23 cellular contexts compared by ENCODE assay signal in the genomic region with DNA sequence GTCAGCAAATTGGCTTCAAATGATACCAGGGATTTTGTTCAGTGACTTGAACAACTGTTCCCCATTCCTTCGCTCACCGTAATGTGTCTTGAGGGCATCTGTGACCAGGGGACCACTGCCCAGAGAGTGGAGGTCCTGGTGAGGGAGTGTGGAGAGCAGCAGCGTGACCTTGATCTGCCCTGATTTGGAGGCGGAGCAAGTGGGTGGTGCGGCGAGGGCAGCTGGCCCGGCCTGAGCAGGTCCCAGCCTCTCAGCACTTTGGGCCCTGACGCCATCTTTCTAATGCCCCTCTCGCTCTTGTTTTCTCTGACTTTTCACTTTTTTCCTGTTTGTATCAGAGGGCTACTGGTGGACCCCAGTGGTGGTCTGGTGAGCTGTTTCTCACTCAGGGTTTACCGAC.
"Had no signal": no experiment of that assay in that cellular context is flagged by ENCODE, and none has a peak within 500 bp of the region (broad histone marks: within the 10 kb centered on the region; RNA-seq: fewer than 3 reads in every experiment).

No MANE protein-coding gene starts in this region.

- ATAC-seq: gastrocnemius medialis; stimulated activated memory B cell treated with anti-CD40 and anti-IgM and Interleukin-4, amounts not matched to agents 10 μg/mL and 1 μg/mL and 100 μg/mL, for 72 hours had no signal

- H3K4me1 Mint-ChIP-seq: endodermal cell; mesothelial cell of epicardium; stimulated activated memory B cell treated with anti-CD40 and anti-IgM and Interleukin-4, amounts not matched to agents 10 μg/mL and 1 μg/mL and 100 μg/mL, for 72 hours had no signal

- H3K27me3 Mint-ChIP-seq: activated naive CD8-positive, alpha-beta T cell treated with anti-CD3 and anti-CD28 coated beads, Interleukin-2, amount 10 ng/mL, durations not matched to agents 7 days and 5 days; natural killer cell treated with Interleukin-12 subunit alpha and Interleukin-12 subunit beta and Interleukin-15 and Interleukin-18, amount 100 ng/mL, for 72 hours; stimulated activated memory B cell treated with anti-CD40 and anti-IgM and Interleukin-4, amounts not matched to agents 10 μg/mL and 1 μg/mL and 100 μg/mL, for 72 hours had no signal

- H3K9me3 ChIP-seq: esophagus squamous epithelium, gastrocnemius medialis, sigmoid colon, transverse colon had no signal

- H3K9me3 Mint-ChIP-seq: activated naive CD4-positive, alpha-beta T cell treated with anti-CD3 and anti-CD28 coated beads for 36 hours; endodermal cell; natural killer cell treated with Interleukin-12 subunit alpha and Interleukin-12 subunit beta and Interleukin-15 and Interleukin-18, amount 100 ng/mL, for 72 hours; stimulated activated memory B cell treated with anti-CD40 and anti-IgM and Interleukin-4, amounts not matched to agents 10 μg/mL and 1 μg/mL and 100 μg/mL, for 72 hours had no signal

- DNase-seq: activated CD4-positive, alpha-beta T cell treated with anti-CD3 and anti-CD28 coated beads for 1 hour; activated CD4-positive, alpha-beta T cell treated with anti-CD3 and anti-CD28 coated beads, Interleukin-2, amount 50 U/mL, for 4 hours; activated CD8-positive, alpha-beta memory T cell treated with anti-CD3 and anti-CD28 coated beads, Interleukin-2, amount 50 U/mL, for 48 hours; activated effector memory CD4-positive, alpha-beta T cell treated with Interleukin-2 at 50 U/mL for 16 hours; activated naive CD4-positive, alpha-beta T cell treated with anti-CD3 and anti-CD28 coated beads for 36 hours; activated naive CD8-positive, alpha-beta T cell treated with anti-CD3 and anti-CD28 coated beads, Interleukin-2, amount 10 ng/mL, durations not matched to agents 7 days and 5 days; activated T-cell treated with anti-CD3 and anti-CD28 coated beads, Interleukin-2, amount 50 U/mL, for 48 hours; amniotic stem cell; cortex of kidney; endodermal cell; esophagus squamous epithelium; gastrocnemius medialis; kidney; mammary epithelial cell; nucleus accumbens; posterior cingulate gyrus; sigmoid colon; stimulated activated CD4-positive, alpha-beta T cell treated with anti-CD3 and anti-CD28 coated beads, Interleukin-15, amount 100 ng/mL, for 24 hours; transverse colon had no signal

- H3K27me3 ChIP-seq: esophagus squamous epithelium, gastrocnemius medialis, sigmoid colon, transverse colon had no signal

- H3K27ac Mint-ChIP-seq: activated naive CD4-positive, alpha-beta T cell treated with anti-CD3 and anti-CD28 coated beads for 36 hours; endodermal cell; mesothelial cell of epicardium; natural killer cell treated with Interleukin-12 subunit alpha and Interleukin-12 subunit beta and Interleukin-15 and Interleukin-18, amount 100 ng/mL, for 72 hours; stimulated activated memory B cell treated with anti-CD40 and anti-IgM and Interleukin-4, amounts not matched to agents 10 μg/mL and 1 μg/mL and 100 μg/mL, for 72 hours had no signal

- H3K27ac ChIP-seq: esophagus squamous epithelium, gastrocnemius medialis, sigmoid colon, transverse colon had no signal

- H3K4me3 ChIP-seq: esophagus squamous epithelium, gastrocnemius medialis, sigmoid colon, smooth muscle cell, transverse colon had no signal

- H3K4me3 Mint-ChIP-seq: activated naive CD4-positive, alpha-beta T cell treated with anti-CD3 and anti-CD28 coated beads for 36 hours; activated naive CD8-positive, alpha-beta T cell treated with anti-CD3 and anti-CD28 coated beads, Interleukin-2, amount 10 ng/mL, durations not matched to agents 7 days and 5 days; endodermal cell; mesothelial cell of epicardium; natural killer cell treated with Interleukin-12 subunit alpha and Interleukin-12 subunit beta and Interleukin-15 and Interleukin-18, amount 100 ng/mL, for 72 hours; stimulated activated memory B cell treated with anti-CD40 and anti-IgM and Interleukin-4, amounts not matched to agents 10 μg/mL and 1 μg/mL and 100 μg/mL, for 72 hours had no signal

- H3K4me1 ChIP-seq: esophagus squamous epithelium, gastrocnemius medialis, sigmoid colon, transverse colon had no signal
